1 cellular context compared by ENCODE assay signal in genomic region chr1:108746382-108747127, GRCh38.
TF ChIP-seq lines count a peak whose summit lies in the region.

Gene STXBP3, plus strand, starts transcription at chr1:108746674. Its CDS starts 64 bp downstream, at chr1:108746738.

TF ChIP-seq in K562, 482 proteins besides CTCF, POLR2A, EP300 and RAD21 (continued from another document and continues in another):
- TF ChIP-seq ARID4B (CRISPR knock-in tag; IDR thresholded peaks at IDR 0.05) = peak; percentile 65; the same call in 1 of the 2 replicates
- TF ChIP-seq RBM39 (optimal IDR thresholded peaks at IDR 0.05; ENCODE audit: low read depth, low read length) = no peak
- TF ChIP-seq ZBTB17 (CRISPR knock-in tag; IDR thresholded peaks at IDR 0.05) = peak; percentile 64; the same call in 1 of the 2 replicates
- TF ChIP-seq CREB5 (CRISPR knock-in tag; IDR thresholded peaks at IDR 0.05) = no peak
- TF ChIP-seq E4F1 (CRISPR knock-in tag; IDR thresholded peaks at IDR 0.05; ENCODE audit: borderline replicate concordance) = no peak
- no peak for TF ChIP-seq ZBTB34 (CRISPR knock-in tag; IDR thresholded peaks at IDR 0.05)
- TF ChIP-seq POLR2G (IDR thresholded peaks at IDR 0.05; ENCODE audit: low read depth, low read length) = peak; percentile 99
- no peak; the same call in 1 of the 2 replicates for TF ChIP-seq ZNF197 (CRISPR knock-in tag; IDR thresholded peaks at IDR 0.05; ENCODE audit: low read depth)
- TF ChIP-seq AFF4 (CRISPR knock-in tag; IDR thresholded peaks at IDR 0.05) = peak; percentile 81
- TF ChIP-seq E2F6 (IDR thresholded peaks at IDR 0.05; ENCODE audit: borderline replicate concordance in 1 of 2, extremely low read depth in 1 of 2, insufficient read depth in 1 of 2, insufficient read length in 1 of 2, low read depth in 1 of 2, low read length in 1 of 2, poor library complexity in 1 of 2, severe bottlenecking in 1 of 2) = peak; percentile 96
- TF ChIP-seq MTA2 (IDR thresholded peaks at IDR 0.05; ENCODE audit: low read depth) = no peak; the same call in 1 of the 2 replicates
- TF ChIP-seq FOXK2 (conservative IDR thresholded peaks at IDR 0.05 in 1 of 2, IDR thresholded peaks at IDR 0.05 in 1 of 2; ENCODE audit: low read depth in 2 of 2) = peak; percentile 63 to 80; a peak in 3 of 4 replicates
- no peak for TF ChIP-seq ZNF586 (CRISPR knock-in tag; conservative IDR thresholded peaks at IDR 0.05)
- TF ChIP-seq MCM2 (IDR thresholded peaks at IDR 0.05; ENCODE audit: low read depth) = no peak
- TF ChIP-seq FOXP1 (CRISPR knock-in tag; IDR thresholded peaks at IDR 0.05) = peak; percentile 75
- TF ChIP-seq MITF (IDR thresholded peaks at IDR 0.05) = no peak
- TF ChIP-seq ZNF444 (CRISPR knock-in tag; IDR thresholded peaks at IDR 0.05) = no peak
- peak; percentile 61 for TF ChIP-seq GMEB1 (CRISPR knock-in tag; IDR thresholded peaks at IDR 0.05)
- TF ChIP-seq GTF3C2 (IDR thresholded peaks at IDR 0.05; ENCODE audit: borderline replicate concordance, extremely low read depth, insufficient read length) = no peak
